ENCODE assay signal across 8 cellular contexts in genomic region chr14:35292051-35292769, GRCh38. TPM values are rescaled to one million over a fixed set of nuclear protein-coding genes. Genes with fewer than 3 reads are reported as not detected.
DNase-seq lines count a peak whose midpoint lies in the region; TF ChIP-seq lines count a peak whose summit lies in the region.

PSMA6 (plus strand) TSS chr14:35292382; CDS start chr14:35292477, 95 bp downstream.

- POLR2A ChIA-PET in activated CD8-positive, alpha-beta memory T cell treated with anti-CD3 and anti-CD28 coated beads for 36 hours (lab: Charles Lee), result interaction anchor here (0.7 to 2.1 kb wide), 11 partner anchors 8 to 246 kb away, joined by 3 to 56 read pairs (median 6); partner anchors contain the start of genes FAM177A1 and NFKBIA

- CTCF ChIA-PET in activated CD8-positive, alpha-beta memory T cell treated with anti-CD3 and anti-CD28 coated beads for 36 hours (lab: Charles Lee), result interaction anchor here (0.6 to 1.4 kb wide), 5 partner anchors 22 to 152 kb away, joined by 3 to 9 read pairs (median 4); no protein-coding TSS in a partner anchor

- no peak for TF ChIP-seq CTCF in GM20000 (IDR thresholded peaks at IDR 0.05; ENCODE audit: extremely low read depth, missing control alignments)

- peak; percentile 94 for DNase-seq in CMK (ENCODE audit: low read depth)
- peak; percentile 88 for DNase-seq in GM20000 (ENCODE audit: low spot score)
- DNase-seq in HT-29 (ENCODE audit: low spot score), result peak; percentile 97
- DNase-seq in NOMO-1 (lab: John Stamatoyannopoulos, UW; ENCODE audit: unreplicated experiment in 2 of 2), result peak; percentile 98 to 99
- DNase-seq in effector CD8-positive, alpha-beta T cell (lab: John Stamatoyannopoulos, UW), result peak; percentile 98
- peak; percentile 98 to 99 for DNase-seq in lung microvascular endothelial cell (ENCODE audit: low read depth in 2 of 2)
- DNase-seq in stimulated activated CD4-positive, alpha-beta T cell treated with anti-CD3 and anti-CD28 coated beads, TNF-alpha, amount 100 ng/mL, for 48 hours (ENCODE audit: low read depth in 3 of 3), result peak; percentile 98 to 99 (median 98)

RNA-seq across cellular contexts. Expression of gene PSMA6, which starts in this region (rescaled TPM):
- 80.3 and 112 TPM in 2 replicates for total RNA-seq in HT-29 (2014; rRNA removed; shearing (Covaris generic))
- total RNA-seq in activated CD8-positive, alpha-beta memory T cell treated with anti-CD3 and anti-CD28 coated beads for 36 hours, result 100 to 1,000 TPM; 382 to 390 TPM
- 191 and 290 TPM in 2 replicates for total RNA-seq in lung microvascular endothelial cell

Comparison
In these comparisons a context has a peak if more than half of its experiments do, and no peak if none do; other contexts are left out.
1. Peak in every context shown above with its lines: DNase-seq.